8 cellular contexts compared by ENCODE assay signal in the genomic region with DNA sequence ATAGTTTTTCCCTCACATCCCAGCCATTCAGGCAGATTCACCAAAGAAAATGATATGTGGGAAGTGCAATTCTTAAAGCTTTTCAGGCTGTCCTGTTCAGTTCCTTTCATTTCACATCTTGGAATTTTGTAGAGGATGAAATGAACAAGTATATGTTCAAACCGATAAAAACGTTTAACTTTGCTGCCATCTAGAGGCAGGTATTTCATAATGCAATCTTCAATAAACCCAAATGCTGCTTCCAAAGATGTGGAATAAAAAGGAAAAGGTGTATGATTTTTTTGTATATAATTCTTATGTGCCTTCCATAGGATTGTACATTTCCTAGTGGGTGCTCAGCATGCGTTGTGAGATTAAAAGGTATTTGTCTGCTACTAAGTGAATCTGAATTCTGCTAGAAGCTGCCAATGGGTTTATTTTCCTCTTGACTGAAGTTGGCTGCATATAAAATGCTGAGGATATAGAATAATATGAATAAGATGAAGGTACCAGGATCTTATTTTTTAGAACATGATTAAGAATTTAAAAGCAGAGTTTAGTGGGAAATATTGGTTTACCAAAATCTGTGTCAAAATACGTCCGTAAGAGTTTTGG.
DNase-seq lines count a peak whose midpoint lies in the region; ATAC-seq and TF ChIP-seq lines count a peak whose summit lies in the region.

No MANE protein-coding gene starts in this region.

- no peak overlapping the region for H3K27ac Mint-ChIP-seq in CD4-positive, alpha-beta T cell
- no peak overlapping the region for H3K27ac Mint-ChIP-seq in neural progenitor cell

- no peaks in the 10 kb centered on the region for H3K4me1 Mint-ChIP-seq in CD4-positive, alpha-beta T cell (ENCODE audit: low read depth)
- H3K4me1 Mint-ChIP-seq in neural progenitor cell, result peaks cover 6% of the 10 kb centered on the region

- TF ChIP-seq CTCF in CD4-positive, alpha-beta T cell (IDR thresholded peaks at IDR 0.05), result peak; percentile 52
- peak; percentile 41 to 67 (median 56) for TF ChIP-seq CTCF in esophagus squamous epithelium (IDR thresholded peaks at IDR 0.05)
- peak; percentile 78 for TF ChIP-seq CTCF in neural progenitor cell (IDR thresholded peaks at IDR 0.05)

- no peaks in the 10 kb centered on the region for H3K27me3 Mint-ChIP-seq in CD4-positive, alpha-beta T cell
- no peaks in the 10 kb centered on the region for H3K27me3 Mint-ChIP-seq in neural progenitor cell (ENCODE audit: insufficient read depth, low read depth)

- 36 to 37% methylated on average over 5 of the region's 5 CpGs for WGBS in esophagus squamous epithelium, 2 donors

- H3K9me3 ChIP-seq in CD4-positive, alpha-beta T cell (ENCODE audit: control insufficient read depth, low read length), result no peaks in the 10 kb centered on the region
- H3K9me3 ChIP-seq in esophagus squamous epithelium, result no peaks in the 10 kb centered on the region
- H3K9me3 ChIP-seq in neural progenitor cell (ENCODE audit: low read depth), result no peaks in the 10 kb centered on the region

- POLR2A ChIA-PET in CD4-positive, alpha-beta T cell (lab: Charles Lee), result no interaction called here

- no peaks in the 10 kb centered on the region for H3K79me2 ChIP-seq in neural progenitor cell (ENCODE audit: low read depth)

- H3K4me2 ChIP-seq in neural progenitor cell, result no peak overlapping the region

- intact Hi-C loops in CD4-positive, alpha-beta T cell (cut with DNase I, micrococcal nuclease), result no loop called here
- intact Hi-C loops in esophagus squamous epithelium (cut with DNase I), result loop anchor here (5.0 kb wide), 1 partner anchor 353 kb away; no protein-coding TSS in a partner anchor

- no peaks in the 10 kb centered on the region for H3K36me3 ChIP-seq in esophagus squamous epithelium
- no peaks in the 10 kb centered on the region for H3K36me3 ChIP-seq in neural progenitor cell

- no peak overlapping the region for H3K27ac ChIP-seq in CD4-positive, alpha-beta T cell (ENCODE audit: low read depth, low read length)
- H3K27ac ChIP-seq in esophagus squamous epithelium (no peak overlapping the region), neural progenitor cell (no peak overlapping the region)

- no peak overlapping the region for H3K4me3 Mint-ChIP-seq in CD4-positive, alpha-beta T cell
- H3K4me3 Mint-ChIP-seq in neural progenitor cell, result no peak overlapping the region

- H4K20me1 ChIP-seq in neural progenitor cell (ENCODE audit: low read depth), result peaks cover 4% of the 10 kb centered on the region

- no peaks in the 10 kb centered on the region for H3K36me3 Mint-ChIP-seq in CD4-positive, alpha-beta T cell (ENCODE audit: low read depth)
- no peaks in the 10 kb centered on the region for H3K36me3 Mint-ChIP-seq in neural progenitor cell

- H3K27me3 ChIP-seq in CD4-positive, alpha-beta T cell (ENCODE audit: control insufficient read depth, insufficient read depth, low read length), result no peaks in the 10 kb centered on the region
- H3K27me3 ChIP-seq in esophagus squamous epithelium (no peaks in the 10 kb centered on the region), neural progenitor cell (no peaks in the 10 kb centered on the region)

- H3K4me1 ChIP-seq in esophagus squamous epithelium (no peaks in the 10 kb centered on the region), neural progenitor cell (peaks cover 24% of the 10 kb centered on the region)

- peaks cover 5% of the 10 kb centered on the region for H3F3A ChIP-seq in neural progenitor cell (ENCODE audit: low read depth)

- CTCF ChIA-PET in CD4-positive, alpha-beta T cell (lab: Charles Lee), result no interaction called here

- DNase-seq in CD4-positive, alpha-beta T cell, result no peak
- DNase-seq in Jurkat, Clone E6-1 (ENCODE audit: low read depth, low spot score), result peak; percentile 19
- DNase-seq in RPMI7951 (ENCODE audit: low read depth) (peak; percentile 74), esophagus squamous epithelium (lab: John Stamatoyannopoulos, UW) (no peak), neural progenitor cell (ENCODE audit: low spot score) (peak; percentile 73), activated gamma-delta T cell treated with Interleukin-2 at 50 U/mL for 16 hours (no peak)

- ATAC-seq in CD4-positive, alpha-beta T cell (ENCODE audit: poor library complexity), result no peak
- ATAC-seq in GM18519 (IDR thresholded peaks at IDR 0.05; ENCODE audit: low FRiP score, unreplicated experiment), result no peak
- ATAC-seq in GM18520 (IDR thresholded peaks at IDR 0.05; ENCODE audit: unreplicated experiment), result no peak

- H3K4me3 ChIP-seq in Jurkat, Clone E6-1 (ENCODE audit: low read length), result no peak overlapping the region
- H3K4me3 ChIP-seq in esophagus squamous epithelium, result no peak overlapping the region
- no peak overlapping the region for H3K4me3 ChIP-seq in neural progenitor cell

- H3K9ac ChIP-seq in neural progenitor cell, result no peak overlapping the region

- TF ChIP-seq POLR2A in esophagus squamous epithelium (IDR thresholded peaks at IDR 0.05), result no peak

- H3K9me3 Mint-ChIP-seq in CD4-positive, alpha-beta T cell, result no peaks in the 10 kb centered on the region
- no peaks in the 10 kb centered on the region for H3K9me3 Mint-ChIP-seq in neural progenitor cell

- H2AFZ ChIP-seq in neural progenitor cell (replicated peaks), result no peak overlapping the region

Comparison
In these comparisons a context has a peak if more than half of its experiments do, and no peak if none do; other contexts are left out.
1. DNase-seq: peak in Jurkat, Clone E6-1 (single experiment), RPMI7951 (single experiment) and neural progenitor cell (single experiment); none in CD4-positive, alpha-beta T cell (0 of 10), esophagus squamous epithelium (single experiment) and activated gamma-delta T cell treated with Interleukin-2 at 50 U/mL for 16 hours (single experiment).
2. Peak in every context shown above with its lines, with median percentiles within 50 percentile points of each other: CTCF ChIP-seq.